ENCODE assay signal across 8 cellular contexts in the genomic region with DNA sequence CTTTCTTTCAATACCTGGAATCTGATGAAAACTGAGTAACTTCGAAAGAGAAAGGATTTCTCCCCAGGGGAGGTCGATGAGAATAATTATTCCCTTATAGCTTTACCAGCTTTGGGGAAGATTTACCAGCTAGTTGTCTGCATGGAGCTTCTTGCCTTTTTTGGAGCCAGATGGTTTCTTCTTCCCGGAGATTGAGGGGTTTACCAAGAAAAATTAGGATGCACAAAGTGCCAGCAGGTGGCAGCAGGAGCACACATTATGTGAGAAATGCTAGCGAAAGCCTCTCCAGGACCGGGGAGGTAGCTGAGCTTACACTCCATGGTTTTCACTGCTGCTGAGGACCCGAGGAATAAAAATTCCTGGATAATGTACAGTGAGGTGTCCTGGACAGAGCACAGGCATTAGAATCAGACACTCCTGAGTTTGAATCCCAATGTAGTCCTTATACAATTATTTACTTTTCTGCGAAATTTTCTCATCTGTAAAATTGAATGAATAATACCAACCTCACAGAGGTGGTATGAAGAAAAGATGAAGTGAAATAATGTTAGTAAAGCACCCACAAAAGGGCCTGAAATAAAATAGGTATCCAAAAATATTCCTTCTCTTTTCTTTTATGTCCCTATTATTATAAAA. TPM values are rescaled to one million over a fixed set of nuclear protein-coding genes. Genes with fewer than 3 reads are reported as not detected.
DNase-seq lines count a peak whose midpoint lies in the region; ATAC-seq, FAIRE-seq and TF ChIP-seq lines count a peak whose summit lies in the region.

No MANE protein-coding gene starts in this region.

- H3K4me3 ChIP-seq in MM.1S (ENCODE audit: low read length) (no peak overlapping the region), thoracic aorta (no peak overlapping the region)

- H3F3A ChIP-seq in MM.1S (ENCODE audit: insufficient read depth, low read length) = no peaks in the 10 kb centered on the region

- H3K4me3 Mint-ChIP-seq in osteocyte (ENCODE audit: unreplicated experiment) = no peak overlapping the region

- CTCF ChIA-PET in RWPE1 (lab: Yijun Ruan, JAX) = interaction anchor here (0.6 to 1.4 kb wide), 24 partner anchors 11 to 1030 kb away, joined by 3 to 8 read pairs (median 4); no protein-coding TSS in a partner anchor

- no peaks in the 10 kb centered on the region for H3K9me2 ChIP-seq in MM.1S (replicated peaks; ENCODE audit: insufficient read depth, low read length)

- H3K36me3 ChIP-seq in MM.1S (replicated peaks; ENCODE audit: insufficient read depth, low read length) (no peaks in the 10 kb centered on the region), thoracic aorta (peaks cover 4% of the 10 kb centered on the region)

- H3K79me2 ChIP-seq in MM.1S (ENCODE audit: low read length) = no peaks in the 10 kb centered on the region

- H3K27ac Mint-ChIP-seq in osteocyte (ENCODE audit: unreplicated experiment) = no peak overlapping the region

- H2AFZ ChIP-seq in MM.1S (ENCODE audit: low read length) = no peak overlapping the region

- TF ChIP-seq CTCF in MM.1S (IDR thresholded peaks at IDR 0.05; ENCODE audit: low read length) (peak; percentile 78), RWPE1 (conservative IDR thresholded peaks at IDR 0.05; ENCODE audit: low read depth) (peak; percentile 71), osteocyte (IDR thresholded peaks at IDR 0.05) (peak; percentile 85), thoracic aorta (IDR thresholded peaks at IDR 0.05) (peak; percentile 81)

- no peak for FAIRE-seq in frontal cortex (lab: Jason Lieb, UNC)

- peak; percentile 87 for DNase-seq in EL
- DNase-seq in MM.1S = peak; percentile 75
- DNase-seq in RWPE1 (ENCODE audit: low spot score) = peak; percentile 74
- peak; percentile 88 for DNase-seq in activated effector memory CD4-positive, alpha-beta T cell treated with anti-CD3 and anti-CD28 coated beads, Interleukin-2, amount 50 U/mL, for 16 hours
- peak; percentile 35 to 40 for DNase-seq in frontal cortex (ENCODE audit: low spot score in 2 of 2)
- peak; percentile 91 for DNase-seq in osteocyte (ENCODE audit: extremely low spot score, unreplicated experiment)
- peak; percentile 11 for DNase-seq in thoracic aorta (ENCODE audit: low spot score)

- H3K4me2 ChIP-seq in MM.1S (ENCODE audit: low read depth, low read length) = no peak overlapping the region

- no peaks in the 10 kb centered on the region for H3K36me3 Mint-ChIP-seq in osteocyte (ENCODE audit: unreplicated experiment)

- H3K27ac ChIP-seq in MM.1S (ENCODE audit: low read length) (no peak overlapping the region), RWPE1 (no peak overlapping the region), thoracic aorta (no peak overlapping the region)

- POLR2A ChIA-PET in RWPE1 (lab: Yijun Ruan, JAX; ENCODE audit: low non-redundant PET) = no interaction called here

- no peaks in the 10 kb centered on the region for H3K9me3 Mint-ChIP-seq in osteocyte (ENCODE audit: unreplicated experiment)

- no peaks in the 10 kb centered on the region for H4K20me1 ChIP-seq in MM.1S (ENCODE audit: insufficient read depth, low read length)

- ATAC-seq in thoracic aorta (ENCODE audit: insufficient number of reproducible peaks, low FRiP score, low read depth) (peak; percentile 43), HG03039 (IDR thresholded peaks at IDR 0.05; ENCODE audit: unreplicated experiment) (no peak)

- H3K9ac ChIP-seq in MM.1S (ENCODE audit: low read length) = no peak overlapping the region

- H3K9me3 ChIP-seq in MM.1S (replicated peaks; ENCODE audit: insufficient read depth, low read length) (no peaks in the 10 kb centered on the region), thoracic aorta (no peaks in the 10 kb centered on the region)

- peaks cover 7% of the 10 kb centered on the region for H3K4me1 Mint-ChIP-seq in osteocyte (ENCODE audit: unreplicated experiment)

- H3K27me3 Mint-ChIP-seq in osteocyte (ENCODE audit: unreplicated experiment) = no peaks in the 10 kb centered on the region

- H3K4me1 ChIP-seq in MM.1S (ENCODE audit: low read length) (no peaks in the 10 kb centered on the region), thoracic aorta (ENCODE audit: control insufficient read depth in 1 of 2, low read depth in 2 of 2) (peaks cover 0 to 7% of the 10 kb centered on the region in 2 donors)

- H3K27me3 ChIP-seq in MM.1S (replicated peaks; ENCODE audit: insufficient read depth, low read length) = no peaks in the 10 kb centered on the region
- H3K27me3 ChIP-seq in thoracic aorta (replicated peaks; ENCODE audit: insufficient read depth) = no peaks in the 10 kb centered on the region

RNA-seq across cellular contexts. Expression of gene PARVA, which starts 46.0 kb away (rescaled TPM):
- 3.3 TPM for total RNA-seq in frontal cortex
- total RNA-seq in osteocyte = 144 and 148 TPM in 2 replicates
- 10 to 100 TPM; 96.7 to 99.7 TPM for total RNA-seq in thoracic aorta

Comparison
In these comparisons a context has a peak if more than half of its experiments do, and no peak if none do; other contexts are left out.
1. DNase-seq: peak in every context shown above with its lines; median percentile 91 in osteocyte; 88 in activated effector memory CD4-positive, alpha-beta T cell treated with anti-CD3 and anti-CD28 coated beads, Interleukin-2, amount 50 U/mL, for 16 hours; 87 in EL; 75 in MM.1S; 74 in RWPE1; 38 in frontal cortex; 11 in thoracic aorta.
2. RNA of gene PARVA, which starts 46.0 kb away (total RNA-seq): 144 to 148 TPM in osteocyte and 96.7 to 99.7 TPM in thoracic aorta; 3.3 TPM in frontal cortex (single experiment); every median in the first group is over 10 times any median in the second.
3. Peak in every context shown above with its lines, with median percentiles within 50 percentile points of each other: CTCF ChIP-seq.